Comparison of ENCODE assay signal across 23 cellular contexts in genomic region chr11:69194956-69195355, GRCh38. TPM values are rescaled to one million over a fixed set of nuclear protein-coding genes. Genes with fewer than 3 reads are reported as not detected.
"Had no signal": no experiment of that assay in that cellular context is flagged by ENCODE, and none has a peak within 500 bp of the region (broad histone marks: within the 10 kb centered on the region; RNA-seq: fewer than 3 reads in every experiment).

No MANE protein-coding gene starts in this region.

- FAIRE-seq: RCC 7860 had no signal

- H3K27me3 ChIP-seq: MG63, SJSA1 had no signal

- H3K27ac ChIP-seq: SJSA1, SK-N-MC had no signal

- H3K4me3 ChIP-seq: MG63, SJSA1, SK-N-MC had no signal

- H3K36me3 ChIP-seq: MG63, SJSA1 had no signal

- DNase-seq: Karpas-422, KG1, MG63, NCI-H1092, NCI-H1105 treated with DMSO at 0.1 percent for 48 hours, NCI-H1417 treated with DMSO at 0.1 percent for 48 hours, NCI-H146, NCI-H1694 treated with DMSO at 0.1 percent for 48 hours, NCI-H1930, NCI-H2081, NCI-H2107, NCI-H2227 treated with DMSO at 0.1 percent for 48 hours, NCI-H510A, NCI-H524 treated with DMSO at 0.1 percent for 48 hours, NCI-H69, NCI-H774, Right ventricle myocardium superior, RPMI8226, SIG-M5 had no signal

- H3K9me3 ChIP-seq: MG63 had no signal

RNA-seq across cellular contexts. Expression of gene SMIM38, which starts 39.2 kb away (rescaled TPM):
- total RNA-seq: HT1080, Right ventricle myocardium superior had no signal
